Comparison of ENCODE assay signal across 19 cellular contexts in the genomic region with DNA sequence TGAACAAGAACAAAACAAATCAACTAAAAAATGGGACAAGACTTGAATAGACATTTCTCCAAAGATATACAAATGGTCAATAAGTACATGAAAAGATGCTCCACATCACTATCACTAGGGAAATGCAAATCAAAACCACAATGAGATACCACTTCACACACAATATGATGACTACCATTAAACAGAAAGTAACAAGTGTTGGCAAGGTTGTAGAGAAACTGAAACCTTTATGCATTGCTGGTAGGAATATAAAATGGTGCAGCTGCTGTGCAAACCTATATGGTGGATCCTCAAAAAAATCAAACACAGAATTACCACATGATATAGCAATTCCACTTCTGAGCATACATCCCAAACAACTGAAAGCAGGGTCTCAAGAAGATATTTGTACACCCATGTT. TPM values are rescaled to one million over a fixed set of nuclear protein-coding genes. Genes with fewer than 3 reads are reported as not detected.
A peak's percentile ranks its signal among the peaks of the same experiment; 100 is the strongest.
DNase-seq lines count a peak whose midpoint lies in the region; ATAC-seq and TF ChIP-seq lines count a peak whose summit lies in the region.
"Had no signal": no experiment of that assay in that cellular context is flagged by ENCODE, and none has a peak within 500 bp of the region (broad histone marks: within the 10 kb centered on the region; RNA-seq: fewer than 3 reads in every experiment).

No MANE protein-coding gene starts in this region.

- in situ Hi-C loops in ACHN (cut with HindIII; ENCODE audit: low pct_ligation_motif_present, low pct_unique_long_range_greater_than_20kb, low sequenced_read_pairs) = no loop called here

- no peaks in the 10 kb centered on the region for H3K9me3 ChIP-seq in DND-41 (ENCODE audit: insufficient read depth, low read length, severe bottlenecking)
- H3K9me3 ChIP-seq: pancreas had no signal

- no peak overlapping the region for H3K4me3 ChIP-seq in DND-41 (ENCODE audit: low read depth in 1 of 2, low read length in 2 of 2)
- H3K4me3 ChIP-seq: dorsolateral prefrontal cortex, hepatocyte, pancreas, skin epidermis had no signal

- H3K9me3 Mint-ChIP-seq in immature natural killer cell = no peaks in the 10 kb centered on the region

- H3K9ac ChIP-seq in DND-41 (ENCODE audit: low read depth, low read length) = no peak overlapping the region

- TF ChIP-seq CTCF in DND-41 (IDR thresholded peaks at IDR 0.05; ENCODE audit: borderline replicate concordance, extremely low read depth, low read length, poor library complexity, severe bottlenecking) = no peak

- H3K4me1 ChIP-seq in DND-41 (ENCODE audit: insufficient read depth, low read length) = peaks cover 18% of the 10 kb centered on the region

- H3K36me3 Mint-ChIP-seq in immature natural killer cell = peaks cover 0 to 6% (median 0%) of the 10 kb centered on the region in 3 donors

- H3K27me3 Mint-ChIP-seq in immature natural killer cell (ENCODE audit: low read depth in 3 of 3) = peaks cover 0 to 2% (median 1%) of the 10 kb centered on the region in 3 donors

- H3K4me3 Mint-ChIP-seq in immature natural killer cell = peak overlapping the region; percentile 64 to 85 (median 81)

- no peak overlapping the region for H3K4me2 ChIP-seq in DND-41 (ENCODE audit: insufficient read depth, low read length)
- H3K4me2 ChIP-seq: hepatocyte had no signal

- DNase-seq in DND-41 (no peak), immature natural killer cell (peak; percentile 66 to 72 (median 68)), ACHN (no peak), ecto neural progenitor cell (ENCODE audit: low spot score) (no peak), activated gamma-delta T cell treated with Interleukin-2 at 50 U/mL for 16 hours (no peak)
- DNase-seq: activated CD4-positive, alpha-beta T cell treated with anti-CD3 and anti-CD28 coated beads, Interleukin-2, amount 50 U/mL, for 48 hours; DMS153; dorsolateral prefrontal cortex; KG1; left cardiac atrium; NCI-H1417; NCI-H345; pancreas; SHP77; stimulated activated naive CD4-positive, alpha-beta T cell treated with Interleukin-2 at 50 U/mL for 16 hours had no signal

- H2AFZ ChIP-seq in DND-41 (ENCODE audit: low read depth, low read length) = no peak overlapping the region
- H2AFZ ChIP-seq: hepatocyte had no signal

- peaks cover 33 to 36% of the 10 kb centered on the region in 2 donors for H3K4me1 Mint-ChIP-seq in immature natural killer cell

- H3K27ac Mint-ChIP-seq in immature natural killer cell = peak overlapping the region; percentile 81 to 95 (median 92)

- H4K20me1 ChIP-seq in DND-41 (ENCODE audit: insufficient read depth, low read length) = no peaks in the 10 kb centered on the region

- H3K36me3 ChIP-seq in DND-41 (ENCODE audit: insufficient read depth, low read length) = peaks cover 3% of the 10 kb centered on the region; the same call in 1 of the 2 replicates
- H3K36me3 ChIP-seq: pancreas had no signal

- no peaks in the 10 kb centered on the region for H3K27me3 ChIP-seq in DND-41 (ENCODE audit: insufficient read depth, low read length, poor library complexity)
- H3K27me3 ChIP-seq: hepatocyte, pancreas had no signal

- H3K27ac ChIP-seq in DND-41 (ENCODE audit: low read length) = no peak overlapping the region
- H3K27ac ChIP-seq: dorsolateral prefrontal cortex, hepatocyte, pancreas, skin epidermis had no signal

- H3K79me2 ChIP-seq in DND-41 (ENCODE audit: insufficient read depth, low read length) = no peaks in the 10 kb centered on the region

- peak; percentile 29; the same call in 1 of the 3 replicates for ATAC-seq in DND-41 (ENCODE audit: insufficient read depth, low read depth)
- ATAC-seq in GM19324 (IDR thresholded peaks at IDR 0.05; ENCODE audit: low FRiP score, unreplicated experiment) = peak; percentile 48
- ATAC-seq in HG03521 (IDR thresholded peaks at IDR 0.05; ENCODE audit: unreplicated experiment) = peak; percentile 59
- ATAC-seq: left cardiac atrium, pancreas had no signal

RNA-seq across cellular contexts. Expression of a gene that starts 5.2 kb away (rescaled TPM):
- 10 to 100 TPM; 26.7 to 41.9 (median 34.6) TPM for polyA plus RNA-seq in immature natural killer cell

RNA-seq across cellular contexts. Expression of a gene that starts 26.4 kb away (rescaled TPM):
- 1,000 to 10,000 TPM; 1,137 to 2,830 (median 1,368) TPM for polyA plus RNA-seq in immature natural killer cell

RNA-seq across cellular contexts. Expression of a gene that starts 47.2 kb away (rescaled TPM):
- polyA plus RNA-seq in immature natural killer cell = 1 to 10 TPM in 1 of 3 donors, under 1 TPM in 2; 0.78 to 1.8 (median 0.86) TPM

RNA-seq across cellular contexts. Expression of a gene that starts 59.0 kb away (rescaled TPM):
- polyA plus RNA-seq in immature natural killer cell = 100 to 1,000 TPM; 353 to 582 (median 359) TPM
- polyA plus RNA-seq: hepatocyte had no signal

Comparison
In these comparisons a context has a peak if more than half of its experiments do, and no peak if none do; other contexts are left out.
1. DNase-seq: peak in immature natural killer cell (3 of 3); none in DND-41 (single experiment), ACHN (single experiment), ecto neural progenitor cell (single experiment) and activated gamma-delta T cell treated with Interleukin-2 at 50 U/mL for 16 hours (single experiment).
2. Peak in every context shown above with its lines, with median percentiles within 50 percentile points of each other: ATAC-seq.